Comparison of ENCODE assay signal across 1 cellular context in the genomic region with DNA sequence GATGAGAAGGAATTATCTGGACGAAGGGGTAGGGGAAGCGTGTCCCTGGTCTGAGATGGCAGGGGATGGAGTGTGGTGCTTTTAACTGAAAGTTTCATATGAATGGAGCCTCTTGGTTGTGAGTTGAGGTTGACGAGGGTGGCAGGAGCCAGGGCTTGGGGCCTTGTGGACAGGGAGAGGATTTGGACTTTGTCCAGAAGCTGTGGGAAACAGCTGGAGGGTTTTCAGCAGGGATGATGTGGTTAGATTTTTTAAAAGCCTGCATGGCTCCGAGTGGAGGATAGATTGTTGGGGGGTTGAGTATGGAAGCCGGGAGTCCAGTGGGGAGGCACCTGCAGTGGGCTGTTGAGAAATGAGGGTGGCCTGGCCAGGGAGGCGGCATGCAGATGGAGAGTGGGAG.
TF ChIP-seq lines count a peak whose summit lies in the region.

No MANE protein-coding gene starts in this region.

TF ChIP-seq in IMR-90, 13 proteins besides CTCF, POLR2A, EP300 and RAD21:
- no peak for TF ChIP-seq NFE2L2 (IDR thresholded peaks at IDR 0.05; ENCODE audit: low read depth, low read length)
- TF ChIP-seq FOS (IDR thresholded peaks at IDR 0.05; ENCODE audit: low read depth, low read length), result no peak
- no peak for TF ChIP-seq MAZ (IDR thresholded peaks at IDR 0.05; ENCODE audit: borderline replicate concordance, low read depth, low read length)
- no peak for TF ChIP-seq MXI1 (IDR thresholded peaks at IDR 0.05; ENCODE audit: borderline replicate concordance, low read depth, low read length)
- TF ChIP-seq BHLHE40 (IDR thresholded peaks at IDR 0.05; ENCODE audit: low read depth, low read length), result no peak
- TF ChIP-seq MAFK (IDR thresholded peaks at IDR 0.05; ENCODE audit: low read depth, low read length), result no peak
- TF ChIP-seq, protein P1, sequence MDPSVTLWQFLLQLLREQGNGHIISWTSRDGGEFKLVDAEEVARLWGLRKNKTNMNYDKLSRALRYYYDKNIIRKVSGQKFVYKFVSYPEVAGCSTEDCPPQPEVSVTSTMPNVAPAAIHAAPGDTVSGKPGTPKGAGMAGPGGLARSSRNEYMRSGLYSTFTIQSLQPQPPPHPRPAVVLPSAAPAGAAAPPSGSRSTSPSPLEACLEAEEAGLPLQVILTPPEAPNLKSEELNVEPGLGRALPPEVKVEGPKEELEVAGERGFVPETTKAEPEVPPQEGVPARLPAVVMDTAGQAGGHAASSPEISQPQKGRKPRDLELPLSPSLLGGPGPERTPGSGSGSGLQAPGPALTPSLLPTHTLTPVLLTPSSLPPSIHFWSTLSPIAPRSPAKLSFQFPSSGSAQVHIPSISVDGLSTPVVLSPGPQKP (IDR thresholded peaks at IDR 0.05; ENCODE audit: borderline replicate concordance, low read depth, low read length), result no peak
- TF ChIP-seq RFX5 (IDR thresholded peaks at IDR 0.05; ENCODE audit: low read depth, low read length), result no peak
- TF ChIP-seq, protein P2, sequence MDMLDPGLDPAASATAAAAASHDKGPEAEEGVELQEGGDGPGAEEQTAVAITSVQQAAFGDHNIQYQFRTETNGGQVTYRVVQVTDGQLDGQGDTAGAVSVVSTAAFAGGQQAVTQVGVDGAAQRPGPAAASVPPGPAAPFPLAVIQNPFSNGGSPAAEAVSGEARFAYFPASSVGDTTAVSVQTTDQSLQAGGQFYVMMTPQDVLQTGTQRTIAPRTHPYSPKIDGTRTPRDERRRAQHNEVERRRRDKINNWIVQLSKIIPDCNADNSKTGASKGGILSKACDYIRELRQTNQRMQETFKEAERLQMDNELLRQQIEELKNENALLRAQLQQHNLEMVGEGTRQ (IDR thresholded peaks at IDR 0.05; ENCODE audit: low read depth, low read length), result no peak
- TF ChIP-seq RCOR1 (IDR thresholded peaks at IDR 0.05; ENCODE audit: insufficient replicate concordance, low read length), result no peak
- no peak for TF ChIP-seq SMC3 (IDR thresholded peaks at IDR 0.05; ENCODE audit: low read depth, low read length)
- TF ChIP-seq CHD1 (IDR thresholded peaks at IDR 0.05; ENCODE audit: low read depth, low read length), result no peak
